Comparison of ENCODE assay signal across 7 cellular contexts in genomic region chr6:12369781-12370262, GRCh38.
DNase-seq lines count a peak whose midpoint lies in the region; ATAC-seq and TF ChIP-seq lines count a peak whose summit lies in the region.

No MANE protein-coding gene starts in this region.

- ATAC-seq in GM18907 (IDR thresholded peaks at IDR 0.05; ENCODE audit: unreplicated experiment) (peak; percentile 73), HG02678 (IDR thresholded peaks at IDR 0.05; ENCODE audit: unreplicated experiment) (peak; percentile 64)
- ATAC-seq in stimulated activated memory B cell treated with anti-CD40 and anti-IgM and Interleukin-4, amounts not matched to agents 10 μg/mL and 1 μg/mL and 100 μg/mL, for 72 hours = peak; percentile 83

- no peak overlapping the region for H3K4me3 ChIP-seq in prostate gland

- 89% methylated on average over 11 of the region's 11 CpGs for WGBS in prostate gland

- no peaks in the 10 kb centered on the region for H3K4me1 ChIP-seq in prostate gland (replicated peaks)

- H3K4me3 Mint-ChIP-seq in stimulated activated memory B cell treated with anti-CD40 and anti-IgM and Interleukin-4, amounts not matched to agents 10 μg/mL and 1 μg/mL and 100 μg/mL, for 72 hours = no peak overlapping the region
- H3K4me3 Mint-ChIP-seq in endothelial cell (ENCODE audit: unreplicated experiment) = no peak overlapping the region

- peak; percentile 22 for DNase-seq in NAMALWA (ENCODE audit: low spot score)
- no peak for DNase-seq in endothelial cell (ENCODE audit: low spot score)
- no peak for DNase-seq in NCI-H510A (lab: John Stamatoyannopoulos, UW)
- DNase-seq in prostate gland (ENCODE audit: low spot score) = no peak

- no peak for TF ChIP-seq POLR2A in prostate gland (IDR thresholded peaks at IDR 0.05)

- H3K27ac Mint-ChIP-seq in stimulated activated memory B cell treated with anti-CD40 and anti-IgM and Interleukin-4, amounts not matched to agents 10 μg/mL and 1 μg/mL and 100 μg/mL, for 72 hours = no peak overlapping the region
- no peak overlapping the region for H3K27ac Mint-ChIP-seq in endothelial cell (ENCODE audit: unreplicated experiment)

- no peak overlapping the region for H3K27ac ChIP-seq in prostate gland

- no peaks in the 10 kb centered on the region for H3K9me3 ChIP-seq in prostate gland

- no peaks in the 10 kb centered on the region for H3K27me3 Mint-ChIP-seq in stimulated activated memory B cell treated with anti-CD40 and anti-IgM and Interleukin-4, amounts not matched to agents 10 μg/mL and 1 μg/mL and 100 μg/mL, for 72 hours
- H3K27me3 Mint-ChIP-seq in endothelial cell (ENCODE audit: unreplicated experiment) = no peaks in the 10 kb centered on the region

- TF ChIP-seq CTCF in endothelial cell (IDR thresholded peaks at IDR 0.05; ENCODE audit: unreplicated experiment) (no peak), prostate gland (IDR thresholded peaks at IDR 0.05) (no peak)

- intact Hi-C loops in prostate gland (cut with DNase I) = no loop called here

- H3K36me3 Mint-ChIP-seq in stimulated activated memory B cell treated with anti-CD40 and anti-IgM and Interleukin-4, amounts not matched to agents 10 μg/mL and 1 μg/mL and 100 μg/mL, for 72 hours = no peaks in the 10 kb centered on the region
- H3K36me3 Mint-ChIP-seq in endothelial cell (ENCODE audit: low read depth, unreplicated experiment) = no peaks in the 10 kb centered on the region

- H3K9me3 Mint-ChIP-seq in stimulated activated memory B cell treated with anti-CD40 and anti-IgM and Interleukin-4, amounts not matched to agents 10 μg/mL and 1 μg/mL and 100 μg/mL, for 72 hours = peaks cover 5% of the 10 kb centered on the region
- H3K9me3 Mint-ChIP-seq in endothelial cell (ENCODE audit: unreplicated experiment) = no peaks in the 10 kb centered on the region

- H3K27me3 ChIP-seq in prostate gland (replicated peaks; ENCODE audit: insufficient read depth) = no peaks in the 10 kb centered on the region

- H3K36me3 ChIP-seq in prostate gland = no peaks in the 10 kb centered on the region

- H3K4me1 Mint-ChIP-seq in stimulated activated memory B cell treated with anti-CD40 and anti-IgM and Interleukin-4, amounts not matched to agents 10 μg/mL and 1 μg/mL and 100 μg/mL, for 72 hours = peaks cover 25% of the 10 kb centered on the region
- peaks cover 4% of the 10 kb centered on the region for H3K4me1 Mint-ChIP-seq in endothelial cell (ENCODE audit: unreplicated experiment)
